Comparison of ENCODE assay signal across 8 cellular contexts in the genomic region with DNA sequence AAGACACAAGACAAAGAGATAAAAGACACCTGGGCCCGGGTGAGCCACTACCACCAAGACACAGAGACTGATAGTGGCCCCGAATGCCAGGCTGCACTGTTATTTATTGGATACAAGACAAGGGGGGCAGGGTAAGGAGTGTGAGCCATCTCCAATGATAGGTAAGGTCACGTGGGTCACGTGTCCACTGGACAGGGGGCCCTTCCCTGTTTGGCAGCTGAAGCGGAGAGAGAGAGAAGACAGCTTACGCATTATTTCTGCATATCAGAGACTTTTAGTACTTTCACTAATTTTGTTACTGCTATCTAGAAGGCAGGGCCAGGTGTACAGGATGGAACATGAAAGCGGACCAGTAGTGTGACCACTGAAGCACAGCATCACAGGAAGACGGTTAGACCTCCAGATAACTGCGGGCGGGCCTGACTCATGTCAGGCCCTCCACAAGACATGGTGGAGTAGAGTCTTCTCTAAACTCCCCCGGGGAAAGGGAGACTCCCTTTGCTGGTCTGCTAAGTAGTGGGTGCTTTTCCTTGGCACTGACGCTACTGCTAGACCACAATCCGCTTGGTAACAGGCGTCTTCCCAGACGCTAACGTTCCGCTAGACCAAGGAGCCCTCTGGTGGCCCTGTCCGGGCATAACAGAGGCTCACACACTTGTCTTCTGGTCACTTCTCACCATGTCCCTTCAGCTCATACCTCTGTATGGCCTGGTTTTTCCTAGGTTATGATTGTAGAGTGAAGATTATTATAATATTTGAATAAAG. TPM values are rescaled to one million over a fixed set of nuclear protein-coding genes. Genes with fewer than 3 reads are reported as not detected.
DNase-seq lines count a peak whose midpoint lies in the region; TF ChIP-seq lines count a peak whose summit lies in the region.
"Not testable (repeated sequence)": the region's sequence is repeated elsewhere in the genome, so short reads cannot be mapped to it uniquely, and the experiment has no call there.

No MANE protein-coding gene starts in this region.

- H3K4me1 ChIP-seq in left ventricle myocardium inferior, result peaks cover 20% of the 10 kb centered on the region

- TF ChIP-seq CTCF in left ventricle myocardium inferior (IDR thresholded peaks at IDR 0.05; ENCODE audit: borderline replicate concordance), result peak; percentile 75
- not testable (repeated sequence) for TF ChIP-seq CTCF in nephron progenitor cell (IDR thresholded peaks at IDR 0.05)

- peaks cover 19% of the 10 kb centered on the region for H3K4me1 Mint-ChIP-seq in nephron progenitor cell

- H3K36me3 Mint-ChIP-seq in nephron progenitor cell (ENCODE audit: low read depth), result peaks cover 29% of the 10 kb centered on the region

- not testable (repeated sequence) for H3K4me3 Mint-ChIP-seq in nephron progenitor cell

- not testable (repeated sequence) for H3K27ac ChIP-seq in caudate nucleus (ENCODE audit: low read depth, low read length); left ventricle myocardium inferior (replicated peaks)

- H3K36me3 ChIP-seq in H7 (replicated peaks; ENCODE audit: control insufficient read depth, insufficient read depth, low read length); left ventricle myocardium inferior: not testable (repeated sequence)

- not testable (repeated sequence) for H3K4me3 ChIP-seq in H7 (ENCODE audit: insufficient read depth, low read depth, low read length); left ventricle myocardium inferior

- not testable (repeated sequence) for H3K27me3 Mint-ChIP-seq in nephron progenitor cell (ENCODE audit: low read depth, poor library complexity)

- intact Hi-C loops in left ventricle myocardium inferior (cut with micrococcal nuclease), result loop anchor here (10.0 kb wide), 1 partner anchor 298 kb away; no protein-coding TSS in a partner anchor

- not testable (repeated sequence) for H3K27me3 ChIP-seq in H7 (ENCODE audit: control insufficient read depth, insufficient read depth, low read length); left ventricle myocardium inferior (ENCODE audit: low read depth)

- DNase-seq in CD1c-positive myeloid dendritic cell (ENCODE audit: extremely low spot score) (peak; percentile 47), H7 (peak; percentile 67), NCI-H748 treated with DMSO at 0.1 percent for 48 hours (lab: John Stamatoyannopoulos, UW) (peak; percentile 49), caudate nucleus (lab: John Stamatoyannopoulos, UW) (peak in 49 of 61 donors; percentile 0 to 66 (median 25)), left ventricle myocardium inferior (peak; percentile 57), nephron progenitor cell (peak; percentile 24), superior temporal gyrus (ENCODE audit: extremely low spot score) (peak; percentile 86)
- DNase-seq in activated CD4-positive, alpha-beta T cell treated with anti-CD3 and anti-CD28 coated beads for 48 hours, result peak; percentile 48

- H3K9me3 ChIP-seq in left ventricle myocardium inferior (replicated peaks), result not testable (repeated sequence)

- H3K27ac Mint-ChIP-seq in nephron progenitor cell, result not testable (repeated sequence)

- H3K9me3 Mint-ChIP-seq in nephron progenitor cell, result peaks cover 89% of the 10 kb centered on the region

RNA-seq across cellular contexts. Expression of gene ZNF566, which starts 3.5 kb away (rescaled TPM):
- 6.6 and 13.6 TPM in 2 replicates for total RNA-seq in H7 (2014; rRNA removed; shearing (Covaris generic))
- total RNA-seq in left ventricle myocardium inferior, result 11.8 TPM

RNA-seq across cellular contexts. Expression of gene ZNF260, which starts 35.2 kb away (rescaled TPM):
- total RNA-seq in H7 (2014; rRNA removed; shearing (Covaris generic)), result 15.8 and 21.5 TPM in 2 replicates
- total RNA-seq in left ventricle myocardium inferior, result 10.9 TPM

Comparison
In these comparisons a context has a peak if more than half of its experiments do, and no peak if none do; other contexts are left out.
1. DNase-seq: peak in every context shown above with its lines; median percentile 86 in superior temporal gyrus; 67 in H7; 57 in left ventricle myocardium inferior; 49 in NCI-H748 treated with DMSO at 0.1 percent for 48 hours; 48 in activated CD4-positive, alpha-beta T cell treated with anti-CD3 and anti-CD28 coated beads for 48 hours; 47 in CD1c-positive myeloid dendritic cell; 25 in caudate nucleus; 24 in nephron progenitor cell.